ENCODE assay signal across 1 cellular context in genomic region chr15:89071471-89071870, GRCh38.
A peak's percentile ranks its signal among the peaks of the same experiment; 100 is the strongest.
TF ChIP-seq lines count a peak whose summit lies in the region.

No MANE protein-coding gene starts in this region.

TF ChIP-seq in K562, 482 proteins besides CTCF, POLR2A, EP300 and RAD21 (continued from another document):
- TF ChIP-seq ZNF592 (IDR thresholded peaks at IDR 0.05), result 0 out of 2 replicates have a peak, but pooled peaks have one; percentile 35
- 0 out of 4 replicates have a peak, but pooled peaks of 1 of the 2 experiments have one; percentile 27 for TF ChIP-seq TEAD1 (CRISPR knock-in tag; IDR thresholded peaks at IDR 0.05)
- TF ChIP-seq NFRKB (IDR thresholded peaks at IDR 0.05; ENCODE audit: low read depth), result no peak
- TF ChIP-seq THAP12 (CRISPR knock-in tag; IDR thresholded peaks at IDR 0.05), result no peak
- TF ChIP-seq USF1 (CRISPR knock-in tag; IDR thresholded peaks at IDR 0.05), result peak; percentile 18; the same call in 1 of the 2 replicates
- TF ChIP-seq ZNF586 (CRISPR knock-in tag; conservative IDR thresholded peaks at IDR 0.05), result no peak
- TF ChIP-seq TCFL5 (CRISPR knock-in tag; conservative IDR thresholded peaks at IDR 0.05), result no peak
- no peak for TF ChIP-seq TAF9B (IDR thresholded peaks at IDR 0.05; ENCODE audit: partially characterized antibody)
- TF ChIP-seq ZNF707 (CRISPR knock-in tag; conservative IDR thresholded peaks at IDR 0.05), result no peak
